Comparison of ENCODE assay signal across 8 cellular contexts in genomic region chrX:118807151-118808017, GRCh38. TPM values are rescaled to one million over a fixed set of nuclear protein-coding genes. Genes with fewer than 3 reads are reported as not detected.
DNase-seq lines count a peak whose midpoint lies in the region; ATAC-seq and TF ChIP-seq lines count a peak whose summit lies in the region.

No MANE protein-coding gene starts in this region.

- no peaks in the 10 kb centered on the region for H3K9me3 Mint-ChIP-seq in activated CD8-positive, alpha-beta memory T cell treated with anti-CD3 and anti-CD28 coated beads, Interleukin-2, amount 10 ng/mL, durations not matched to agents 7 days and 5 days (ENCODE audit: low read depth)

- no peak overlapping the region for H3K14ac ChIP-seq in trophoblast cell (ENCODE audit: low read length)

- H3K4me3 Mint-ChIP-seq in activated CD8-positive, alpha-beta memory T cell treated with anti-CD3 and anti-CD28 coated beads, Interleukin-2, amount 10 ng/mL, durations not matched to agents 7 days and 5 days, result no peak overlapping the region

- no peak overlapping the region for H3K4me3 ChIP-seq in HAP-1
- H3K4me3 ChIP-seq in trophoblast cell (ENCODE audit: low read depth, low read length), result no peak overlapping the region

- H3K27me3 ChIP-seq in HAP-1 (ENCODE audit: low read depth) (no peaks in the 10 kb centered on the region), foreskin keratinocyte (no peaks in the 10 kb centered on the region), trophoblast cell (ENCODE audit: insufficient read depth, low read length) (no peaks in the 10 kb centered on the region)

- in situ Hi-C loops in HAP-1 (cut with MboI; ENCODE audit: low sequenced_read_pairs), result loop anchor here (10.0 kb wide), 2 partner anchors 203 to 343 kb away; no protein-coding TSS in a partner anchor

- DNase-seq in COR-L47 (lab: John Stamatoyannopoulos, UW) (peak; percentile 20), HAP-1 (ENCODE audit: low spot score in 2 of 2) (peak; percentile 36 to 71), NCI-H524 (lab: John Stamatoyannopoulos, UW) (peak; percentile 34 to 53), foreskin keratinocyte (peak in 1 of 2 donors; percentile 12), trophoblast cell (peak; percentile 19 to 64)
- peak; percentile 41 for DNase-seq in activated CD8-positive, alpha-beta memory T cell treated with anti-CD3 and anti-CD28 coated beads, Interleukin-2, amount 10 ng/mL, durations not matched to agents 7 days and 5 days

- H3K36me3 ChIP-seq in HAP-1 (replicated peaks), result no peaks in the 10 kb centered on the region
- H3K36me3 ChIP-seq in trophoblast cell (ENCODE audit: control insufficient read depth in 1 of 2, insufficient read depth in 2 of 2, low read length in 2 of 2), result no peaks in the 10 kb centered on the region

- H3K36me3 Mint-ChIP-seq in activated CD8-positive, alpha-beta memory T cell treated with anti-CD3 and anti-CD28 coated beads, Interleukin-2, amount 10 ng/mL, durations not matched to agents 7 days and 5 days, result no peaks in the 10 kb centered on the region

- CTCF ChIA-PET in activated CD8-positive, alpha-beta memory T cell treated with anti-CD3 and anti-CD28 coated beads, Interleukin-2, amount 10 ng/mL, durations not matched to agents 7 days and 5 days (lab: Charles Lee), result no interaction called here

- H3K27ac ChIP-seq in foreskin keratinocyte (no peak overlapping the region), trophoblast cell (ENCODE audit: low read depth, low read length) (no peak overlapping the region)

- no peak for ATAC-seq in activated CD8-positive, alpha-beta memory T cell treated with anti-CD3 and anti-CD28 coated beads, Interleukin-2, amount 10 ng/mL, durations not matched to agents 7 days and 5 days
- ATAC-seq in foreskin keratinocyte, result peak; percentile 61
- no peak for ATAC-seq in GM21381 (IDR thresholded peaks at IDR 0.05; ENCODE audit: unreplicated experiment)
- no peak for ATAC-seq in GM21423 (IDR thresholded peaks at IDR 0.05; ENCODE audit: unreplicated experiment)

- H3K9me3 ChIP-seq in HAP-1 (peaks cover 4% of the 10 kb centered on the region; the same call in 1 of the 2 replicates), trophoblast cell (ENCODE audit: insufficient read depth, low read depth, low read length) (no peaks in the 10 kb centered on the region)

- H3K4me2 ChIP-seq in trophoblast cell (ENCODE audit: low read length), result no peak overlapping the region

- no peak overlapping the region for H2BK5ac ChIP-seq in trophoblast cell (ENCODE audit: low read depth, low read length, poor library complexity)

- no peak overlapping the region for H3K9ac ChIP-seq in trophoblast cell (ENCODE audit: low read length)

- no peak overlapping the region for H4K12ac ChIP-seq in trophoblast cell (ENCODE audit: low read depth, low read length)

- H3K4me1 ChIP-seq in HAP-1 (no peaks in the 10 kb centered on the region), foreskin keratinocyte (no peaks in the 10 kb centered on the region), trophoblast cell (ENCODE audit: control insufficient read depth in 1 of 2, insufficient read depth in 2 of 2, low read length in 2 of 2) (no peaks in the 10 kb centered on the region)

- no peak overlapping the region for H3K27ac Mint-ChIP-seq in activated CD8-positive, alpha-beta memory T cell treated with anti-CD3 and anti-CD28 coated beads, Interleukin-2, amount 10 ng/mL, durations not matched to agents 7 days and 5 days

- no peak overlapping the region for H2BK120ac ChIP-seq in trophoblast cell (ENCODE audit: insufficient read depth, low read length, poor library complexity)

- no peaks in the 10 kb centered on the region for H3K4me1 Mint-ChIP-seq in activated CD8-positive, alpha-beta memory T cell treated with anti-CD3 and anti-CD28 coated beads, Interleukin-2, amount 10 ng/mL, durations not matched to agents 7 days and 5 days

- no peak overlapping the region for H4K91ac ChIP-seq in trophoblast cell (ENCODE audit: low read depth, low read length)

- no peaks in the 10 kb centered on the region for H3K79me1 ChIP-seq in trophoblast cell (ENCODE audit: low read length)

- H3K27me3 Mint-ChIP-seq in activated CD8-positive, alpha-beta memory T cell treated with anti-CD3 and anti-CD28 coated beads, Interleukin-2, amount 10 ng/mL, durations not matched to agents 7 days and 5 days, result peaks cover 20% of the 10 kb centered on the region

- peak; percentile 72 for TF ChIP-seq CTCF in foreskin keratinocyte (conservative IDR thresholded peaks at IDR 0.05)

- no peak overlapping the region for H3K18ac ChIP-seq in trophoblast cell (ENCODE audit: low read length)

- H2BK12ac ChIP-seq in trophoblast cell (ENCODE audit: low read length), result no peak overlapping the region

- no peak overlapping the region for H2AK5ac ChIP-seq in trophoblast cell (ENCODE audit: low read length)

- WGBS in trophoblast cell (ENCODE audit: extremely low coverage, insufficient coverage, insufficient read length), result no CpG with 5 or more reads among the region's 4 CpGs

- no peak overlapping the region for H3K4ac ChIP-seq in trophoblast cell (ENCODE audit: low read depth, low read length)

- H2AFZ ChIP-seq in trophoblast cell (ENCODE audit: insufficient read depth, low read length, poor library complexity), result no peak overlapping the region

- no peak overlapping the region for H3K23ac ChIP-seq in trophoblast cell (ENCODE audit: low read length)

- H4K8ac ChIP-seq in trophoblast cell (ENCODE audit: low read depth, low read length), result no peak overlapping the region

- H3K79me2 ChIP-seq in trophoblast cell (ENCODE audit: control insufficient read depth, insufficient read depth, low read length, poor library complexity), result no peaks in the 10 kb centered on the region

RNA-seq across cellular contexts. Expression of gene ZCCHC12, which starts 16.2 kb away (rescaled TPM):
- total RNA-seq in activated CD8-positive, alpha-beta memory T cell treated with anti-CD3 and anti-CD28 coated beads, Interleukin-2, amount 10 ng/mL, durations not matched to agents 7 days and 5 days, result not detected
- not detected in 2 replicates for total RNA-seq in foreskin keratinocyte
- polyA plus RNA-seq in foreskin keratinocyte, result not detected in 2 replicates
- polyA plus RNA-seq in trophoblast cell (2013), result 0.11 TPM in 2 replicates
